Comparison of ENCODE assay signal across 2 cellular contexts in genomic region chr3:141150431-141150830, GRCh38.
TF ChIP-seq lines count a peak whose summit lies in the region.

No MANE protein-coding gene starts in this region.

TF ChIP-seq in GM23338, 12 proteins besides CTCF, POLR2A, EP300 and RAD21:
- no peak for TF ChIP-seq CREB1 (CRISPR knock-in tag; IDR thresholded peaks at IDR 0.05; ENCODE audit: low read depth)
- no peak for TF ChIP-seq STAT1 (IDR thresholded peaks at IDR 0.05; ENCODE audit: unreplicated experiment)
- TF ChIP-seq ZNF114 (CRISPR knock-in tag; IDR thresholded peaks at IDR 0.05), result no peak
- no peak for TF ChIP-seq ZNF462 (CRISPR knock-in tag; IDR thresholded peaks at IDR 0.05)
- TF ChIP-seq NANOG (IDR thresholded peaks at IDR 0.05; ENCODE audit: borderline replicate concordance), result no peak
- no peak for TF ChIP-seq ETS1 (IDR thresholded peaks at IDR 0.05)
- TF ChIP-seq POLR2AphosphoS5 (IDR thresholded peaks at IDR 0.05; ENCODE audit: low read depth), result no peak
- TF ChIP-seq ZNF331 (CRISPR knock-in tag; IDR thresholded peaks at IDR 0.05; ENCODE audit: low read depth), result no peak

TF ChIP-seq in H1, 55 proteins besides CTCF, POLR2A, EP300 and RAD21:
- TF ChIP-seq BACH1 (IDR thresholded peaks at IDR 0.05; ENCODE audit: low read length), result no peak
- TF ChIP-seq TEAD4 (IDR thresholded peaks at IDR 0.05; ENCODE audit: low read depth, low read length), result no peak
- TF ChIP-seq KDM4A (IDR thresholded peaks at IDR 0.05; ENCODE audit: low read depth, low read length, severe bottlenecking), result no peak
- no peak for TF ChIP-seq RBBP5 (IDR thresholded peaks at IDR 0.05; ENCODE audit: borderline replicate concordance, low read depth, low read length)
- no peak for TF ChIP-seq ASH2L (IDR thresholded peaks at IDR 0.05; ENCODE audit: low read length)
- no peak for TF ChIP-seq PHF8 (conservative IDR thresholded peaks at IDR 0.05; ENCODE audit: low read depth, low read length)
- no peak for TF ChIP-seq YY1 (IDR thresholded peaks at IDR 0.05; ENCODE audit: low read depth, low read length)
- no peak for TF ChIP-seq ATF3 (IDR thresholded peaks at IDR 0.05; ENCODE audit: insufficient read depth, low read depth, low read length)
